Comparison of ENCODE assay signal across 20 cellular contexts in the genomic region with DNA sequence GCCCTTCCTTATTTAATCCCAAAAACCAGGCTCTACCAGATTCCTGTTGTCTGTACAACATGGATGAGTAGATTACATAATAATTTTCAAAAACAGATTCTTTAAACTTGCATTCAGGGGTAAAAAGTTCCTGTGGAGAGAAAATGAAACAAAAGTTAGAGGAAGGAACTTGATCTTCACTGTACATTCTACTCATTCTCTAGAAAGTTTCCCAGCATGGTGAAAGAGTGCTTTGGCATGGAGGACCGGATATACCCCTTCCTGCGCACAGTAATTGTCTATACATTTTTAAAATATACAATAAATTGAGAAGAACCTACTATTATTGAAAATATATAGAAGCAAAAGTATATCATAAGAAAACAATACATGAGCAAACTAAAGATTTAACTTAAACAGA.
DNase-seq lines count a peak whose midpoint lies in the region; ATAC-seq, FAIRE-seq and TF ChIP-seq lines count a peak whose summit lies in the region.
"Had no signal": no experiment of that assay in that cellular context is flagged by ENCODE, and none has a peak within 500 bp of the region (broad histone marks: within the 10 kb centered on the region; RNA-seq: fewer than 3 reads in every experiment).

No MANE protein-coding gene starts in this region.

- H3K4me3 ChIP-seq in ACC112 (ENCODE audit: low read depth, low read length), result no peak overlapping the region
- no peak overlapping the region for H3K4me3 ChIP-seq in OCI-LY3 (ENCODE audit: low read length)
- H3K4me3 ChIP-seq in epithelial cell of proximal tubule (ENCODE audit: low read depth, low read length), result peak overlapping the region; percentile 9
- H3K4me3 ChIP-seq: GM23248 had no signal

- no peaks in the 10 kb centered on the region for H4K20me1 ChIP-seq in OCI-LY3 (ENCODE audit: insufficient read depth, low read length)

- peaks cover 13% of the 10 kb centered on the region for H3K4me1 ChIP-seq in ACC112 (ENCODE audit: control insufficient read depth, insufficient read depth, low read length, unreplicated experiment)
- H3K4me1 ChIP-seq in OCI-LY3 (ENCODE audit: low read length), result no peaks in the 10 kb centered on the region

- no peak for FAIRE-seq in urothelium cell line (lab: Jason Lieb, UNC)
- FAIRE-seq: G401.6, GM12892, HepG2, HTR-8/SVneo had no signal

- H3K36me3 ChIP-seq in ACC112 (ENCODE audit: insufficient read depth, low read length) (0 out of 2 replicates have a peak, but pooled peaks cover 7% of the 10 kb centered on the region), OCI-LY3 (replicated peaks; ENCODE audit: low read depth, low read length) (no peaks in the 10 kb centered on the region)

- no peak for DNase-seq in epithelial cell of proximal tubule (ENCODE audit: low read depth)
- DNase-seq in DMS79 (lab: John Stamatoyannopoulos, UW), result no peak
- no peak for DNase-seq in urothelium cell line (ENCODE audit: low spot score)
- DNase-seq: 8988T; C1 segment of cervical spinal cord; Calu3; CD4-positive, alpha-beta T cell; DMS 273 treated with DMSO at 0.1 percent for 48 hours; EL; GM23248; H9 had no signal

- TF ChIP-seq CTCF in OCI-LY3 (IDR thresholded peaks at IDR 0.05; ENCODE audit: low read depth, low read length) (no peak), epithelial cell of proximal tubule (conservative IDR thresholded peaks at IDR 0.05; ENCODE audit: low read depth, low read length) (no peak)

- no peaks in the 10 kb centered on the region for H3K79me2 ChIP-seq in ACC112 (ENCODE audit: control insufficient read depth, insufficient read depth, low read length, unreplicated experiment)
- H3K79me2 ChIP-seq in OCI-LY3 (ENCODE audit: low read length), result no peaks in the 10 kb centered on the region

- no peaks in the 10 kb centered on the region for H3K9me3 ChIP-seq in OCI-LY3 (ENCODE audit: insufficient read depth, low read length)

- H3K27me3 ChIP-seq in ACC112 (ENCODE audit: insufficient read depth, low read length) (no peaks in the 10 kb centered on the region), OCI-LY3 (ENCODE audit: low read depth, low read length) (peaks cover 3% of the 10 kb centered on the region; the same call in 1 of the 2 replicates)

- no peak overlapping the region for H3K27ac ChIP-seq in ACC112 (ENCODE audit: low read depth, low read length)
- H3K27ac ChIP-seq in OCI-LY3 (ENCODE audit: low read length), result no peak overlapping the region
- H3K27ac ChIP-seq: GM23248, KMS-11 had no signal

- H3K4me2 ChIP-seq in OCI-LY3 (ENCODE audit: low read length), result peak overlapping the region; percentile 16; the same call in 1 of the 2 replicates
- H3K4me2 ChIP-seq: KMS-11 had no signal

- ATAC-seq in GM18907 (IDR thresholded peaks at IDR 0.05; ENCODE audit: unreplicated experiment), result peak; percentile 38
- no peak for ATAC-seq in GM21447 (IDR thresholded peaks at IDR 0.05; ENCODE audit: unreplicated experiment)
- ATAC-seq: HepG2 had no signal

- no peak overlapping the region for H3K9ac ChIP-seq in OCI-LY3 (ENCODE audit: low read length)
- H3K9ac ChIP-seq: GM23248, KMS-11 had no signal

- H2AFZ ChIP-seq in ACC112 (ENCODE audit: low read length, unreplicated experiment) (peak overlapping the region; percentile 58), OCI-LY3 (ENCODE audit: low read depth, low read length) (no peak overlapping the region)
- H2AFZ ChIP-seq: GM23248 had no signal
